Comparison of ENCODE assay signal across 8 cellular contexts in the genomic region with DNA sequence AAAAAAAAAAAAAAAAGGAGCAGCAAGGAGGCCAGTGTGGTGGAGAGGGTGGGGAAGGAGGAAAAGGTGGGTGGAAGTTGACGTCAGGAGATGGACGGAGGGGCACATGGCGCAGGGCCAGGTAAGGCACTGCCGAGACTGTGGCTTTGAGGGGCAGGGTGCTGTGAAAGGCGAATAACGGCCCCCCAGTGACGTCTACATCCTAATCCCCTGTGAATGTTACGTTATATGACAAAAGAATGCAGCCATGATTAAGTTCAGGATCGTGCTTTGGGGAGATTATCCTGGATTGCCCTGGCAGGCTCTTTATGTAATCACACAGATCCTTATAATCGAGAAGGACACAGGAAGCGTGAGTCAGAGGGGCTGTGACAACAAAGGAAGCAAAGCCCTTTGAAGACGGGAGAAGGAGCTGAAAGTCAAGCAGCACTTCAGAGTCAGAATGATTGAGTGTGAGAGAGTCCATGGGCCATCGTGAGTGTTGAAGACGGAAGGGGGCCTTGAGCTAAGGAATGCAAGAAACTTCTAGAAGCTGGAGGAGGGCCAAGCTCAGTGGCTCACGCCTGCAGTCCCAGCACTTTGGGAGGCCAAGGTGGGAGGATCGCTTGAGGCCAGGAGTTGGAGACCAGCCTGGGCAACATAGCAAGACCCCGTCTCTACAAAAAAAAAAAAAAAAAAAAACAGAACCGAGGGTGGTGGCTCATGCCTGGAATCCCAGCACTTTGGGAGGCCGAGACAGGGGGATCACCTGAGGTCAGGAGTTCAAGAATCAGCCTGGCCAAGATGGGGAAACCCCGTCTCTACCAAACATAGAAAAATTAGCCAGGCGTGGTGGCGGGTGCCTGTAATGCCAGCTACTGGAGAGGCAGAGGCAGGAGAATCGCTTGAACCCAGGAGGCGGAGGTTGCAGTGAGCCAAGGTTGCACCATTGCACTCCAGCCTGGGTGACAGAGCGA. TPM values are rescaled to one million over a fixed set of nuclear protein-coding genes. Genes with fewer than 3 reads are reported as not detected.
DNase-seq lines count a peak whose midpoint lies in the region; ATAC-seq and TF ChIP-seq lines count a peak whose summit lies in the region.

No MANE protein-coding gene starts in this region.

- intact Hi-C loops in CD14-positive monocyte (cut with micrococcal nuclease), result loop anchor here (5.0 to 10.0 kb wide), 4 partner anchors 37 to 160 kb away; partner anchors contain the start of gene NECTIN2 (in 1 of the 2)
- intact Hi-C loops in dendritic cell treated with granulocyte-macrophage colony-stimulating factor and Interleukin-4, amounts not matched to agents 40 ng/mL and 50 ng/mL, for 4 days (cut with micrococcal nuclease), result no loop called here

- TF ChIP-seq CTCF in CD14-positive monocyte (IDR thresholded peaks at IDR 0.05), result no peak

- H3K27ac Mint-ChIP-seq in CD14-positive monocyte (peak overlapping the region; percentile 87 to 98 (median 96)), naive B cell (no peak overlapping the region), immature natural killer cell (no peak overlapping the region)
- peak overlapping the region; percentile 81 for H3K27ac Mint-ChIP-seq in dendritic cell treated with granulocyte-macrophage colony-stimulating factor and Interleukin-4, amounts not matched to agents 40 ng/mL and 50 ng/mL, for 4 days

- H3K9me3 Mint-ChIP-seq in CD14-positive monocyte (peaks cover 0 to 5% (median 0%) of the 10 kb centered on the region in 7 donors), naive B cell (no peaks in the 10 kb centered on the region), immature natural killer cell (no peaks in the 10 kb centered on the region)
- no peaks in the 10 kb centered on the region for H3K9me3 Mint-ChIP-seq in dendritic cell treated with granulocyte-macrophage colony-stimulating factor and Interleukin-4, amounts not matched to agents 40 ng/mL and 50 ng/mL, for 4 days

- H3K4me1 Mint-ChIP-seq in CD14-positive monocyte (peaks cover 76% of the 10 kb centered on the region), naive B cell (peaks cover 19 to 30% (median 25%) of the 10 kb centered on the region in 3 donors), immature natural killer cell (peaks cover 0 to 4% of the 10 kb centered on the region in 2 donors)
- peaks cover 68% of the 10 kb centered on the region for H3K4me1 Mint-ChIP-seq in dendritic cell treated with granulocyte-macrophage colony-stimulating factor and Interleukin-4, amounts not matched to agents 40 ng/mL and 50 ng/mL, for 4 days (ENCODE audit: low read depth)

- H3K27me3 Mint-ChIP-seq in CD14-positive monocyte (ENCODE audit: low read depth in 3 of 3), result peaks cover 2 to 5% (median 2%) of the 10 kb centered on the region in 3 donors
- no peaks in the 10 kb centered on the region for H3K27me3 Mint-ChIP-seq in dendritic cell treated with granulocyte-macrophage colony-stimulating factor and Interleukin-4, amounts not matched to agents 40 ng/mL and 50 ng/mL, for 4 days
- H3K27me3 Mint-ChIP-seq in naive B cell, result peaks cover 2 to 54% (median 54%) of the 10 kb centered on the region in 3 donors
- peaks cover 0 to 4% (median 2%) of the 10 kb centered on the region in 3 donors for H3K27me3 Mint-ChIP-seq in immature natural killer cell (ENCODE audit: low read depth in 3 of 3)

- H3K4me3 Mint-ChIP-seq in CD14-positive monocyte (peak overlapping the region; percentile 28 to 78), naive B cell (peak overlapping the region in 3 of 8 donors; percentile 7 to 52 (median 32)), immature natural killer cell (no peak overlapping the region)
- H3K4me3 Mint-ChIP-seq in dendritic cell treated with granulocyte-macrophage colony-stimulating factor and Interleukin-4, amounts not matched to agents 40 ng/mL and 50 ng/mL, for 4 days, result peak overlapping the region; percentile 18

- DNase-seq in CD14-positive monocyte (ENCODE audit: low spot score) (peak; percentile 61), NCI-H2227 treated with DMSO at 0.1 percent for 48 hours (lab: John Stamatoyannopoulos, UW) (peak; percentile 23), naive B cell (peak; percentile 14), NCI-H524 treated with DMSO at 0.1 percent for 48 hours (lab: John Stamatoyannopoulos, UW) (no peak), immature natural killer cell (no peak), hippocampal formation (lab: John Stamatoyannopoulos, UW) (no peak)

- H3K36me3 Mint-ChIP-seq in CD14-positive monocyte (peaks cover 3 to 8% of the 10 kb centered on the region in 2 donors), naive B cell (no peaks in the 10 kb centered on the region), immature natural killer cell (peaks cover 0 to 4% (median 0%) of the 10 kb centered on the region in 3 donors)
- H3K36me3 Mint-ChIP-seq in dendritic cell treated with granulocyte-macrophage colony-stimulating factor and Interleukin-4, amounts not matched to agents 40 ng/mL and 50 ng/mL, for 4 days (ENCODE audit: low read depth), result no peaks in the 10 kb centered on the region

- ATAC-seq in naive B cell (ENCODE audit: low read depth in 2 of 2) (peak; percentile 13 to 32), HG03135 (IDR thresholded peaks at IDR 0.05; ENCODE audit: unreplicated experiment) (no peak)

RNA-seq across cellular contexts. Expression of gene CEACAM16, which starts 13.8 kb away (rescaled TPM):
- polyA plus RNA-seq in CD14-positive monocyte (not detected), naive B cell (ENCODE audit: low read depth in 6 of 6) (not detected), immature natural killer cell (not detected)

RNA-seq across cellular contexts. Expression of gene CEACAM19, which starts 13.9 kb away (rescaled TPM):
- polyA plus RNA-seq in CD14-positive monocyte (not detected), naive B cell (ENCODE audit: low read depth in 6 of 6) (not detected), immature natural killer cell (under 1 TPM in 1 of 3 donors, not detected in 2; 0.22 TPM)

RNA-seq across cellular contexts. Expression of gene PVR, which starts 41.5 kb away (rescaled TPM):
- 10 to 100 TPM; 10.1 to 12.9 TPM for polyA plus RNA-seq in CD14-positive monocyte
- polyA plus RNA-seq in naive B cell (ENCODE audit: low read depth in 6 of 6), result not detected
- 1 to 10 TPM in 2 of 3 donors, under 1 TPM in 1; 0.87 to 7.3 (median 2.2) TPM for polyA plus RNA-seq in immature natural killer cell

Comparison
In these comparisons a context has a peak if more than half of its experiments do, and no peak if none do; other contexts are left out.
1. DNase-seq: peak in CD14-positive monocyte (single experiment), NCI-H2227 treated with DMSO at 0.1 percent for 48 hours (single experiment) and naive B cell (single experiment); none in NCI-H524 treated with DMSO at 0.1 percent for 48 hours (single experiment), immature natural killer cell (0 of 3) and hippocampal formation (0 of 2).
2. H3K27ac Mint-ChIP-seq: peak in CD14-positive monocyte (7 of 7) and dendritic cell treated with granulocyte-macrophage colony-stimulating factor and Interleukin-4, amounts not matched to agents 40 ng/mL and 50 ng/mL, for 4 days (single experiment); none in naive B cell (0 of 6) and immature natural killer cell (0 of 6).
3. H3K4me3 Mint-ChIP-seq: peak in CD14-positive monocyte (2 of 2) and dendritic cell treated with granulocyte-macrophage colony-stimulating factor and Interleukin-4, amounts not matched to agents 40 ng/mL and 50 ng/mL, for 4 days (single experiment); none in immature natural killer cell (0 of 5).